Comparison of ENCODE assay signal across 17 cellular contexts in the genomic region with DNA sequence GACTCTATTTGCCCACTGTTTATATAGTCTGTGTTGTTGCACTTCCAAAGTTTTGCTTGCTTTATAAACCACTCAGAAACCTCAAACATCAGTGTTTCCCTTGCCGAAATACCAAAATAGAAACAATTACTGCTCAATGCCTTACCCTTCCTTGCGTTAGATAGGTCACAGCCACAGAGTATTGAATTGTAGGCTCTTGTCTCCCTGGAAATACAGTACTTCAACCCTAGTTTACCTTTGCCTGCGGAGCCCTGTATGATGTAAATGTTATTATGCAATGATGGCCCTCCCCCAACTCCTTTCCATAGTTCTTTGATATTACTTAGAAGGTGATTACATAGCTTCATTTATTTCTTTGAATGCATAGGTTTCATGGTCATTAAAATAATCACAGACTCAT. TPM values are rescaled to one million over a fixed set of nuclear protein-coding genes. Genes with fewer than 3 reads are reported as not detected.
A peak's percentile ranks its signal among the peaks of the same experiment; 100 is the strongest.
DNase-seq lines count a peak whose midpoint lies in the region; ATAC-seq, FAIRE-seq and TF ChIP-seq lines count a peak whose summit lies in the region.
"Had no signal": no experiment of that assay in that cellular context is flagged by ENCODE, and none has a peak within 500 bp of the region (broad histone marks: within the 10 kb centered on the region; RNA-seq: fewer than 3 reads in every experiment).

No MANE protein-coding gene starts in this region.

- H3K27me3 ChIP-seq in dorsolateral prefrontal cortex = peaks cover 0 to 20% (median 0%) of the 10 kb centered on the region in 45 donors
- H3K27me3 ChIP-seq in gastroesophageal sphincter = peaks cover 58% of the 10 kb centered on the region
- H3K27me3 ChIP-seq in BE2C = no peaks in the 10 kb centered on the region
- H3K27me3 ChIP-seq: BLaER1 treated with 17β-estradiol and CSF1 and Interleukin-3, amounts not matched to agents 10 nM and 100 nM had no signal

- H3K27ac ChIP-seq in dorsolateral prefrontal cortex (peak overlapping the region in 54 of 59 donors; percentile 6 to 92 (median 67)), gastroesophageal sphincter (no peak overlapping the region)
- H3K27ac ChIP-seq: BLaER1 treated with 17β-estradiol and CSF1 and Interleukin-3, amounts not matched to agents 10 nM and 100 nM; foreskin keratinocyte; HL-60; tibial artery had no signal

- 23 to 24% methylated on average over 3 of the region's 3 CpGs for WGBS in gastroesophageal sphincter (ENCODE audit: low coverage in 1 of 2), 2 donors

- TF ChIP-seq POLR2A in gastroesophageal sphincter (IDR thresholded peaks at IDR 0.05) = no peak

- H3K4me3 ChIP-seq in dorsolateral prefrontal cortex = peak overlapping the region in 27 of 59 donors; percentile 1 to 50 (median 18)
- no peak overlapping the region for H3K4me3 ChIP-seq in gastroesophageal sphincter
- H3K4me3 ChIP-seq in BE2C (ENCODE audit: low read depth, low read length) = no peak overlapping the region
- H3K4me3 ChIP-seq: BLaER1 treated with 17β-estradiol and CSF1 and Interleukin-3, amounts not matched to agents 10 nM and 100 nM; smooth muscle cell; tibial artery had no signal

- no peak for TF ChIP-seq EP300 in gastroesophageal sphincter (IDR thresholded peaks at IDR 0.05)

- no peaks in the 10 kb centered on the region for H3K36me3 ChIP-seq in gastroesophageal sphincter
- H3K36me3 ChIP-seq in BE2C = no peaks in the 10 kb centered on the region
- H3K36me3 ChIP-seq: BLaER1 treated with 17β-estradiol and CSF1 and Interleukin-3, amounts not matched to agents 10 nM and 100 nM; tibial artery had no signal

- TF ChIP-seq CTCF in dorsolateral prefrontal cortex (IDR thresholded peaks at IDR 0.05 in 54 of 56, conservative IDR thresholded peaks at IDR 0.05 in 2 of 56; ENCODE audit: low read depth in 1 of 56, partially characterized antibody in 56 of 56) (no peak), gastroesophageal sphincter (IDR thresholded peaks at IDR 0.05) (no peak), BE2C (IDR thresholded peaks at IDR 0.05; ENCODE audit: low read depth, low read length) (no peak)

- FAIRE-seq in frontal cortex (lab: Jason Lieb, UNC) = no peak

- no peak for ATAC-seq in gastroesophageal sphincter
- ATAC-seq: foreskin keratinocyte had no signal

- intact Hi-C loops in dorsolateral prefrontal cortex (cut with DNase I) = loop anchor here in 1 of 2 donors (10.0 kb wide), 1 partner anchor 189 kb away; no protein-coding TSS in a partner anchor

- DNase-seq in NCI-H1092 treated with DMSO at 0.1 percent for 48 hours (lab: John Stamatoyannopoulos, UW) (peak; percentile 23), NCI-H1092 (lab: John Stamatoyannopoulos, UW) (no peak), NCI-H748 (lab: John Stamatoyannopoulos, UW; ENCODE audit: unreplicated experiment) (peak; percentile 18), dorsolateral prefrontal cortex (no peak), GM19238 (ENCODE audit: insufficient read length, low spot score) (no peak), BE2C (no peak), frontal cortex (ENCODE audit: low spot score in 2 of 2) (no peak)
- DNase-seq: activated B cell treated with CpG ODN at 0.5 μM for 24 hours, foreskin keratinocyte, KBM-7, naive B cell, NCI-H1105, tibial artery had no signal

- H3K4me1 ChIP-seq in gastroesophageal sphincter = no peaks in the 10 kb centered on the region
- H3K4me1 ChIP-seq in BE2C = no peaks in the 10 kb centered on the region; the same call in 1 of the 2 replicates
- H3K4me1 ChIP-seq: BLaER1 treated with 17β-estradiol and CSF1 and Interleukin-3, amounts not matched to agents 10 nM and 100 nM; foreskin keratinocyte; tibial artery had no signal

- no peaks in the 10 kb centered on the region for H3K9me3 ChIP-seq in gastroesophageal sphincter
- no peaks in the 10 kb centered on the region for H3K9me3 ChIP-seq in BE2C
- H3K9me3 ChIP-seq: BLaER1 treated with 17β-estradiol and CSF1 and Interleukin-3, amounts not matched to agents 10 nM and 100 nM; tibial artery had no signal

RNA-seq across cellular contexts. Expression of a gene that starts 44.2 kb away (rescaled TPM):
- total RNA-seq in dorsolateral prefrontal cortex (100 to 1,000 TPM in 10 of 120 experiments, 10 to 100 TPM in 110; 34.2 to 159 (median 72.8) TPM), gastroesophageal sphincter (1 to 10 TPM; 3.1 to 9.9 (median 5.7) TPM), frontal cortex (70.1 TPM)
- polyA plus RNA-seq in BE2C (2012; ENCODE audit: insufficient read depth, insufficient read length, low read depth) = 0.34 TPM
- total RNA-seq: activated B cell treated with CpG ODN at 0.5 μM for 24 hours, smooth muscle cell had no signal
- polyA plus RNA-seq: smooth muscle cell had no signal

Comparison
In these comparisons a context has a peak if more than half of its experiments do, and no peak if none do; other contexts are left out.
1. DNase-seq: peak in NCI-H1092 treated with DMSO at 0.1 percent for 48 hours (single experiment) and NCI-H748 (single experiment); none in NCI-H1092 (single experiment), dorsolateral prefrontal cortex (0 of 10), GM19238 (single experiment), BE2C (single experiment) and frontal cortex (0 of 2).
2. H3K27ac ChIP-seq: peak in dorsolateral prefrontal cortex (54 of 59); none in gastroesophageal sphincter (0 of 4).